Comparison of ENCODE assay signal across 28 cellular contexts in the genomic region with DNA sequence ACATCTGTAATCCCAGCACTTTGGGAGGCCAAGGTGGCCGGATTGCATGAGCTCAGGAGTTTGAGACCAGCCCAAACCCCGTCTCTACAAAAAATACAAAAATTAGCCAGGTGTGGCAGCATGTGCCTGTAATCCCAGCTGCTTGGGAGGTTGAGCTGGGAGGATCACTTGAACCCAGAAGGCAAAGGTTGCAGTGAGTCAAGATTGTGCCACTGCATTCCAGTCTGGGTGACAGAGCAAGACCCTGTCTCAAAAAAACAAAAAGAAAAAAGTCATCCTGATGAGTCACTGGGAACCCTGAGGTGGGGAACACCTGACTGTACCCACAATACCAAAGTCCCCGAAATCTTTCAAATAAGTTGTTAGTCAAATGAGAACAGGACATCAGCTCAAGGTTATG.
"Had no signal": no experiment of that assay in that cellular context is flagged by ENCODE, and none has a peak within 500 bp of the region (broad histone marks: within the 10 kb centered on the region; RNA-seq: fewer than 3 reads in every experiment).

No MANE protein-coding gene starts in this region.

- H3K27ac ChIP-seq: adrenal gland, brain microvascular endothelial cell, SJCRH30, SK-N-MC had no signal

- H3K4me1 ChIP-seq: adrenal gland, SJCRH30 had no signal

- H3K9me3 ChIP-seq: adrenal gland, SJCRH30 had no signal

- H3K27me3 ChIP-seq: adrenal gland, brain microvascular endothelial cell, SJCRH30 had no signal

- FAIRE-seq: K562, RCC 7860, TTC549 had no signal

- H3K36me3 ChIP-seq: adrenal gland, brain microvascular endothelial cell, SJCRH30 had no signal

- H3K4me3 ChIP-seq: adrenal gland, K562, SJCRH30, SK-N-MC had no signal

- DNase-seq: activated CD4-positive, alpha-beta memory T cell treated with anti-CD3 and anti-CD28 coated beads for 36 hours; activated CD4-positive, alpha-beta T cell treated with anti-CD3 and anti-CD28 coated beads for 36 hours; activated CD4-positive, alpha-beta T cell treated with anti-CD3 and anti-CD28 coated beads, Interleukin-2, amount 10 ng/mL, durations not matched to agents 7 days and 5 days; activated CD8-positive, alpha-beta memory T cell treated with anti-CD3 and anti-CD28 coated beads, Interleukin-2, amount 50 U/mL, for 4 hours; activated gamma-delta T cell treated with Interleukin-2 at 50 U/mL for 16 hours; activated naive CD4-positive, alpha-beta T cell treated with anti-CD3 and anti-CD28 coated beads for 36 hours; activated T-cell treated with anti-CD3 and anti-CD28 coated beads for 4 hours; activated T-cell treated with anti-CD3 and anti-CD28 coated beads, Interleukin-2, amount 50 U/mL, for 4 hours; adrenal gland; brain microvascular endothelial cell; caudate nucleus; cerebellar nuclear complex; IMR-90; NCI-H1105 treated with DMSO at 0.1 percent for 48 hours; NCI-H1436; NCI-H1694; NCI-H2029; NCI-H345; NCI-H524 treated with DMSO at 0.1 percent for 48 hours; NCI-H748 treated with DMSO at 0.1 percent for 48 hours; NK-92 treated with Interleukin-12 subunit alpha and Interleukin-12 subunit beta, amount 100 ng/mL, for 24 hours; PC-3; SHP77; SJCRH30 had no signal
